1 cellular context compared by ENCODE assay signal in the genomic region with DNA sequence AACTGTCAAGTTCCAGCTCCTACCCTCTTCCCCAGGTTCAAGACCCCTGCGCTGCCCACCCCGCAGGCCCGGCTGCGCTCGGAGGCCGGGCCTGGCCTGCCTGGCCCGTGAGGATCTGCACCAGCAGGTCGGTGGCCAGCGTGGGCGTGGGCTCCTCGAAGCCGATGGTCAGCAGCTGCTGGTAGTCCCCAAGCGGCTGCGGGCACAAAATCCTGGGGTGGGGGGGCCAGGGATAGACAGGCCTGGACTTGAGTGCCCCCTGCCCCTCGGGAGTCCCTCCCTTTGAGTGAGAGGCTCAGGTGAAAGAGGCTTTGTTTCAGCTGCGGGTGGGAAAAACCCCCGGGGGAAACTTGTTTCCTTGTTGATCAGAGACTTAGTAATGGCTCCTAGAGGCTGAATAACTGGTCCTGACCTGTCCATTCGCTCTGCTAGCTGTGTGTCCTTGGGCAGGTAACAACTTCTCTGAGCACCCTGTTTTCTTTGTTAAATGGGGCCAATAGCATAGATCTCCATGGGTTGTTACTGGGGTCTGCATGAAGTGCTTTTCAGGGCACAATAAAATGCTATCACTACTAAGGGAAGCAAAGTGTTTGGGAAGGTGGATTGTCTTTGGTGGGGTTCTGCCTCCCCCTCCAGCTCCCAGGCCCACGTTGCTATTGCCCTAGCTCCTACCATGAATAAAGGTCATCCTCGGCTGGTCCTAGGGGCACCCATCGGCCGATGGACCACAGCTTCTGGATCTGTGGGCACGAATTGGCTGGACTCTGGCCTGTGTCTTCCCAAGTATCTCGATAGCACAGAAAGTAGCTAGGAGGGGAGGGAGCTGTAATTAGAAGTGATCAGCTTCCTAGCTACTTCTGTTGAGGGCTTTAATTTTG.
TF ChIP-seq lines count a peak whose summit lies in the region.

No MANE protein-coding gene starts in this region.

TF ChIP-seq in HepG2, 621 proteins besides CTCF, POLR2A, EP300 and RAD21 (continues in another document):
- TF ChIP-seq ZMYM3 (CRISPR knock-in tag; IDR thresholded peaks at IDR 0.05) (peak; percentile 9; the same call in 1 of the 2 replicates), ZNF235 (CRISPR knock-in tag; IDR thresholded peaks at IDR 0.05; ENCODE audit: borderline replicate concordance) (peak; percentile 53; the same call in 1 of the 2 replicates), HNRNPH1 (optimal IDR thresholded peaks at IDR 0.05; ENCODE audit: low read depth, low read length) (no peak), ZFX (CRISPR knock-in tag; IDR thresholded peaks at IDR 0.05; ENCODE audit: low read depth) (peak; percentile 75), AGO2 (optimal IDR thresholded peaks at IDR 0.05; ENCODE audit: low read depth, low read length) (peak; percentile 91), ZNF274 (CRISPR knock-in tag; IDR thresholded peaks at IDR 0.05) (peak; percentile 0; the same call in 1 of the 2 replicates), RXRA (CRISPR knock-in tag; IDR thresholded peaks at IDR 0.05) (0 out of 2 replicates have a peak, but pooled peaks have one; percentile 3), ZNF891 (CRISPR knock-in tag; IDR thresholded peaks at IDR 0.05) (peak; percentile 57; the same call in 1 of the 2 replicates), ZNF333 (CRISPR knock-in tag; IDR thresholded peaks at IDR 0.05; ENCODE audit: borderline replicate concordance) (peak; percentile 43; the same call in 1 of the 2 replicates), ARNT2 (CRISPR knock-in tag; IDR thresholded peaks at IDR 0.05; ENCODE audit: low read depth) (0 out of 2 replicates have a peak, but pooled peaks have one; percentile 19), PHF8 (CRISPR knock-in tag; IDR thresholded peaks at IDR 0.05) (peak; percentile 37), ZMYM2 (CRISPR knock-in tag; IDR thresholded peaks at IDR 0.05) (peak; percentile 21; the same call in 1 of the 2 replicates), ZNF484 (CRISPR knock-in tag; IDR thresholded peaks at IDR 0.05; ENCODE audit: borderline replicate concordance, low read depth) (0 out of 2 replicates have a peak, but pooled peaks have one; percentile 67), SRSF1 (optimal IDR thresholded peaks at IDR 0.05; ENCODE audit: low read depth, low read length) (peak; percentile 88), FOXJ3 (CRISPR knock-in tag; IDR thresholded peaks at IDR 0.05; ENCODE audit: borderline replicate concordance) (no peak), ZMAT3 (CRISPR knock-in tag; conservative IDR thresholded peaks at IDR 0.05) (no peak), SOX6 (IDR thresholded peaks at IDR 0.05) (no peak), SOX6 (CRISPR knock-in tag; IDR thresholded peaks at IDR 0.05) (0 out of 2 replicates have a peak, but pooled peaks have one; percentile 6), SRY (CRISPR knock-in tag; IDR thresholded peaks at IDR 0.05) (peak; percentile 39; the same call in 1 of the 2 replicates), ESRRA (CRISPR knock-in tag; IDR thresholded peaks at IDR 0.05; ENCODE audit: low read depth) (0 out of 2 replicates have a peak, but pooled peaks have one; percentile 17), HOXA7 (CRISPR knock-in tag; IDR thresholded peaks at IDR 0.05) (no peak), RBFOX2 (IDR thresholded peaks at IDR 0.05; ENCODE audit: low read depth, low read length) (peak; percentile 80), WIZ (CRISPR knock-in tag; IDR thresholded peaks at IDR 0.05) (0 out of 2 replicates have a peak, but pooled peaks have one; percentile 2), ZFP36 (IDR thresholded peaks at IDR 0.05; ENCODE audit: borderline replicate concordance, low read depth, low read length, partially characterized antibody) (peak; percentile 16)
- TF ChIP-seq, protein P1, sequence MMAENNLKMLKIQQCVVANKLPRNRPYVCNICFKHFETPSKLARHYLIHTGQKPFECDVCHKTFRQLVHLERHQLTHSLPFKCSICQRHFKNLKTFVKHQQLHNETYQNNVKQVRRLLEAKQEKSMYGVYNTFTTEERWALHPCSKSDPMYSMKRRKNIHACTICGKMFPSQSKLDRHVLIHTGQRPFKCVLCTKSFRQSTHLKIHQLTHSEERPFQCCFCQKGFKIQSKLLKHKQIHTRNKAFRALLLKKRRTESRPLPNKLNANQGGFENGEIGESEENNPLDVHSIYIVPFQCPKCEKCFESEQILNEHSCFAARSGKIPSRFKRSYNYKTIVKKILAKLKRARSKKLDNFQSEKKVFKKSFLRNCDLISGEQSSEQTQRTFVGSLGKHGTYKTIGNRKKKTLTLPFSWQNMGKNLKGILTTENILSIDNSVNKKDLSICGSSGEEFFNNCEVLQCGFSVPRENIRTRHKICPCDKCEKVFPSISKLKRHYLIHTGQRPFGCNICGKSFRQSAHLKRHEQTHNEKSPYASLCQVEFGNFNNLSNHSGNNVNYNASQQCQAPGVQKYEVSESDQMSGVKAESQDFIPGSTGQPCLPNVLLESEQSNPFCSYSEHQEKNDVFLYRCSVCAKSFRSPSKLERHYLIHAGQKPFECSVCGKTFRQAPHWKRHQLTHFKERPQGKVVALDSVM (CRISPR knock-in tag; IDR thresholded peaks at IDR 0.05) = no peak
- TF ChIP-seq, protein P2, sequence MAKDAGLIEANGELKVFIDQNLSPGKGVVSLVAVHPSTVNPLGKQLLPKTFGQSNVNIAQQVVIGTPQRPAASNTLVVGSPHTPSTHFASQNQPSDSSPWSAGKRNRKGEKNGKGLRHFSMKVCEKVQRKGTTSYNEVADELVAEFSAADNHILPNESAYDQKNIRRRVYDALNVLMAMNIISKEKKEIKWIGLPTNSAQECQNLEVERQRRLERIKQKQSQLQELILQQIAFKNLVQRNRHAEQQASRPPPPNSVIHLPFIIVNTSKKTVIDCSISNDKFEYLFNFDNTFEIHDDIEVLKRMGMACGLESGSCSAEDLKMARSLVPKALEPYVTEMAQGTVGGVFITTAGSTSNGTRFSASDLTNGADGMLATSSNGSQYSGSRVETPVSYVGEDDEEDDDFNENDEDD (CRISPR knock-in tag; IDR thresholded peaks at IDR 0.05; ENCODE audit: borderline replicate concordance) = no peak
- TF ChIP-seq, protein P3, sequence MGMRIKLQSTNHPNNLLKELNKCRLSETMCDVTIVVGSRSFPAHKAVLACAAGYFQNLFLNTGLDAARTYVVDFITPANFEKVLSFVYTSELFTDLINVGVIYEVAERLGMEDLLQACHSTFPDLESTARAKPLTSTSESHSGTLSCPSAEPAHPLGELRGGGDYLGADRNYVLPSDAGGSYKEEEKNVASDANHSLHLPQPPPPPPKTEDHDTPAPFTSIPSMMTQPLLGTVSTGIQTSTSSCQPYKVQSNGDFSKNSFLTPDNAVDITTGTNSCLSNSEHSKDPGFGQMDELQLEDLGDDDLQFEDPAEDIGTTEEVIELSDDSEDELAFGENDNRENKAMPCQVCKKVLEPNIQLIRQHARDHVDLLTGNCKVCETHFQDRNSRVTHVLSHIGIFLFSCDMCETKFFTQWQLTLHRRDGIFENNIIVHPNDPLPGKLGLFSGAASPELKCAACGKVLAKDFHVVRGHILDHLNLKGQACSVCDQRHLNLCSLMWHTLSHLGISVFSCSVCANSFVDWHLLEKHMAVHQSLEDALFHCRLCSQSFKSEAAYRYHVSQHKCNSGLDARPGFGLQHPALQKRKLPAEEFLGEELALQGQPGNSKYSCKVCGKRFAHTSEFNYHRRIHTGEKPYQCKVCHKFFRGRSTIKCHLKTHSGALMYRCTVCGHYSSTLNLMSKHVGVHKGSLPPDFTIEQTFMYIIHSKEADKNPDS (CRISPR knock-in tag; IDR thresholded peaks at IDR 0.05) = no peak
- TF ChIP-seq, protein P4, sequence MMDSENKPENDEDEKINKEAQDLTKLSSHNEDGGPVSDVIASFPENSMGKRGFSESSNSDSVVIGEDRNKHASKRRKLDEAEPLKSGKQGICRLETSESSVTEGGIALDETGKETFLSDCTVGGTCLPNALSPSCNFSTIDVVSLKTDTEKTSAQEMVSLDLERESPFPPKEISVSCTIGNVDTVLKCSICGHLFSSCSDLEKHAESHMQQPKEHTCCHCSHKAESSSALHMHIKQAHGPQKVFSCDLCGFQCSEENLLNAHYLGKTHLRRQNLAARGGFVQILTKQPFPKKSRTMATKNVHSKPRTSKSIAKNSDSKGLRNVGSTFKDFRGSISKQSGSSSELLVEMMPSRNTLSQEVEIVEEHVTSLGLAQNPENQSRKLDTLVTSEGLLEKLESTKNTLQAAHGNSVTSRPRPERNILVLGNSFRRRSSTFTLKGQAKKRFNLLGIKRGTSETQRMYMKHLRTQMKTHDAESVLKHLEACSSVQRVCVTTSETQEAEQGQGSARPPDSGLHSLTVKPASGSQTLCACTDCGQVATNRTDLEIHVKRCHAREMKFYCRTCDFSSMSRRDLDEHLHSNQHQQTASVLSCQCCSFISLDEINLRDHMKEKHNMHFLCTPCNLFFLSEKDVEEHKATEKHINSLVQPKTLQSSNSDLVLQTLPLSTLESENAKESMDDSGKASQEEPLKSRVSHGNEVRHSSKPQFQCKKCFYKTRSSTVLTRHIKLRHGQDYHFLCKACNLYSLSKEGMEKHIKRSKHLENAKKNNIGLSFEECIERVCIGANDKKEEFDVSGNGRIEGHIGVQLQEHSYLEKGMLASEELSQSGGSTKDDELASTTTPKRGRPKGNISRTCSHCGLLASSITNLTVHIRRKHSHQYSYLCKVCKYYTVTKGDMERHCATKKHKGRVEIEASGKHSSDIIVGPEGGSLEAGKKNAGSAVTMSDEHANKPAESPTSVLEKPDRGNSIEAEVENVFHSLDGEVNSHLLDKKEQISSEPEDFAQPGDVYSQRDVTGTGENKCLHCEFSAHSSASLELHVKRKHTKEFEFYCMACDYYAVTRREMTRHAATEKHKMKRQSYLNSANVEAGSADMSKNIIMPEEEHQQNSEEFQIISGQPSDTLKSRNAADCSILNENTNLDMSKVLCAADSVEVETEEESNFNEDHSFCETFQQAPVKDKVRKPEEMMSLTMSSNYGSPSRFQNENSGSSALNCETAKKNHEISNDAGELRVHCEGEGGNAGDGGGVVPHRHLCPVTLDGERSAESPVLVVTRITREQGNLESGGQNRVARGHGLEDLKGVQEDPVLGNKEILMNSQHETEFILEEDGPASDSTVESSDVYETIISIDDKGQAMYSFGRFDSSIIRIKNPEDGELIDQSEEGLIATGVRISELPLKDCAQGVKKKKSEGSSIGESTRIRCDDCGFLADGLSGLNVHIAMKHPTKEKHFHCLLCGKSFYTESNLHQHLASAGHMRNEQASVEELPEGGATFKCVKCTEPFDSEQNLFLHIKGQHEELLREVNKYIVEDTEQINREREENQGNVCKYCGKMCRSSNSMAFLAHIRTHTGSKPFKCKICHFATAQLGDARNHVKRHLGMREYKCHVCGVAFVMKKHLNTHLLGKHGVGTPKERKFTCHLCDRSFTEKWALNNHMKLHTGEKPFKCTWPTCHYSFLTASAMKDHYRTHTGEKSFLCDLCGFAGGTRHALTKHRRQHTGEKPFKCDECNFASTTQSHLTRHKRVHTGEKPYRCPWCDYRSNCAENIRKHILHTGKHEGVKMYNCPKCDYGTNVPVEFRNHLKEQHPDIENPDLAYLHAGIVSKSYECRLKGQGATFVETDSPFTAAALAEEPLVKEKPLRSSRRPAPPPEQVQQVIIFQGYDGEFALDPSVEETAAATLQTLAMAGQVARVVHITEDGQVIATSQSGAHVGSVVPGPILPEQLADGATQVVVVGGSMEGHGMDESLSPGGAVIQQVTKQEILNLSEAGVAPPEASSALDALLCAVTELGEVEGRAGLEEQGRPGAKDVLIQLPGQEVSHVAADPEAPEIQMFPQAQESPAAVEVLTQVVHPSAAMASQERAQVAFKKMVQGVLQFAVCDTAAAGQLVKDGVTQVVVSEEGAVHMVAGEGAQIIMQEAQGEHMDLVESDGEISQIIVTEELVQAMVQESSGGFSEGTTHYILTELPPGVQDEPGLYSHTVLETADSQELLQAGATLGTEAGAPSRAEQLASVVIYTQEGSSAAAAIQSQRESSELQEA (CRISPR knock-in tag; IDR thresholded peaks at IDR 0.05; ENCODE audit: not compliant biosample characterization) = peak; percentile 22
- TF ChIP-seq, protein P5, sequence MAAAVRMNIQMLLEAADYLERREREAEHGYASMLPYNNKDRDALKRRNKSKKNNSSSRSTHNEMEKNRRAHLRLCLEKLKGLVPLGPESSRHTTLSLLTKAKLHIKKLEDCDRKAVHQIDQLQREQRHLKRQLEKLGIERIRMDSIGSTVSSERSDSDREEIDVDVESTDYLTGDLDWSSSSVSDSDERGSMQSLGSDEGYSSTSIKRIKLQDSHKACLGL (CRISPR knock-in tag; IDR thresholded peaks at IDR 0.05) = 0 out of 2 replicates have a peak, but pooled peaks have one; percentile 46
- TF ChIP-seq, protein P6, sequence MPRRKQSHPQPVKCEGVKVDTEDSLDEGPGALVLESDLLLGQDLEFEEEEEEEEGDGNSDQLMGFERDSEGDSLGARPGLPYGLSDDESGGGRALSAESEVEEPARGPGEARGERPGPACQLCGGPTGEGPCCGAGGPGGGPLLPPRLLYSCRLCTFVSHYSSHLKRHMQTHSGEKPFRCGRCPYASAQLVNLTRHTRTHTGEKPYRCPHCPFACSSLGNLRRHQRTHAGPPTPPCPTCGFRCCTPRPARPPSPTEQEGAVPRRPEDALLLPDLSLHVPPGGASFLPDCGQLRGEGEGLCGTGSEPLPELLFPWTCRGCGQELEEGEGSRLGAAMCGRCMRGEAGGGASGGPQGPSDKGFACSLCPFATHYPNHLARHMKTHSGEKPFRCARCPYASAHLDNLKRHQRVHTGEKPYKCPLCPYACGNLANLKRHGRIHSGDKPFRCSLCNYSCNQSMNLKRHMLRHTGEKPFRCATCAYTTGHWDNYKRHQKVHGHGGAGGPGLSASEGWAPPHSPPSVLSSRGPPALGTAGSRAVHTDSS (CRISPR knock-in tag; conservative IDR thresholded peaks at IDR 0.05) = no peak
- TF ChIP-seq, protein P7, sequence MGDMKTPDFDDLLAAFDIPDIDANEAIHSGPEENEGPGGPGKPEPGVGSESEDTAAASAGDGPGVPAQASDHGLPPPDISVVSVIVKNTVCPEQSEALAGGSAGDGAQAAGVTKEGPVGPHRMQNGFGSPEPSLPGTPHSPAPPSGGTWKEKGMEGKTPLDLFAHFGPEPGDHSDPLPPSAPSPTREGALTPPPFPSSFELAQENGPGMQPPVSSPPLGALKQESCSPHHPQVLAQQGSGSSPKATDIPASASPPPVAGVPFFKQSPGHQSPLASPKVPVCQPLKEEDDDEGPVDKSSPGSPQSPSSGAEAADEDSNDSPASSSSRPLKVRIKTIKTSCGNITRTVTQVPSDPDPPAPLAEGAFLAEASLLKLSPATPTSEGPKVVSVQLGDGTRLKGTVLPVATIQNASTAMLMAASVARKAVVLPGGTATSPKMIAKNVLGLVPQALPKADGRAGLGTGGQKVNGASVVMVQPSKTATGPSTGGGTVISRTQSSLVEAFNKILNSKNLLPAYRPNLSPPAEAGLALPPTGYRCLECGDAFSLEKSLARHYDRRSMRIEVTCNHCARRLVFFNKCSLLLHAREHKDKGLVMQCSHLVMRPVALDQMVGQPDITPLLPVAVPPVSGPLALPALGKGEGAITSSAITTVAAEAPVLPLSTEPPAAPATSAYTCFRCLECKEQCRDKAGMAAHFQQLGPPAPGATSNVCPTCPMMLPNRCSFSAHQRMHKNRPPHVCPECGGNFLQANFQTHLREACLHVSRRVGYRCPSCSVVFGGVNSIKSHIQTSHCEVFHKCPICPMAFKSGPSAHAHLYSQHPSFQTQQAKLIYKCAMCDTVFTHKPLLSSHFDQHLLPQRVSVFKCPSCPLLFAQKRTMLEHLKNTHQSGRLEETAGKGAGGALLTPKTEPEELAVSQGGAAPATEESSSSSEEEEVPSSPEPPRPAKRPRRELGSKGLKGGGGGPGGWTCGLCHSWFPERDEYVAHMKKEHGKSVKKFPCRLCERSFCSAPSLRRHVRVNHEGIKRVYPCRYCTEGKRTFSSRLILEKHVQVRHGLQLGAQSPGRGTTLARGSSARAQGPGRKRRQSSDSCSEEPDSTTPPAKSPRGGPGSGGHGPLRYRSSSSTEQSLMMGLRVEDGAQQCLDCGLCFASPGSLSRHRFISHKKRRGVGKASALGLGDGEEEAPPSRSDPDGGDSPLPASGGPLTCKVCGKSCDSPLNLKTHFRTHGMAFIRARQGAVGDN (CRISPR knock-in tag; IDR thresholded peaks at IDR 0.05) = peak; percentile 73
